ENCODE assay signal across 17 cellular contexts in genomic region chr7:132464740-132465139, GRCh38.
DNase-seq lines count a peak whose midpoint lies in the region; ATAC-seq lines count a peak whose summit lies in the region.
"Had no signal": no experiment of that assay in that cellular context is flagged by ENCODE, and none has a peak within 500 bp of the region (broad histone marks: within the 10 kb centered on the region; RNA-seq: fewer than 3 reads in every experiment).

No MANE protein-coding gene starts in this region.

- no peak overlapping the region for H3K27ac Mint-ChIP-seq in activated T-helper 1 cell treated with anti-CD3 and anti-CD28 coated beads, Interleukin-12 subunit alpha, Interleukin-12 subunit beta, Interleukin-2, Interleukin-4 antibody, amounts not matched to agents 30 ng/mL and 10 ng/mL and 1 ng/mL, durations not matched to agents 14 hours and 24 hours and 36 hours
- H3K27ac Mint-ChIP-seq: activated CD8-positive, alpha-beta T cell treated with anti-CD3 and anti-CD28 coated beads for 36 hours; B cell had no signal

- H3K9me3 ChIP-seq in trophoblast cell (ENCODE audit: insufficient read depth, low read depth, low read length): no peaks in the 10 kb centered on the region
- H3K9me3 ChIP-seq: tibial nerve had no signal

- intact Hi-C loops in activated T-helper 1 cell treated with anti-CD3 and anti-CD28 coated beads, Interleukin-12 subunit alpha, Interleukin-12 subunit beta, Interleukin-2, Interleukin-4 antibody, amounts not matched to agents 30 ng/mL and 10 ng/mL and 1 ng/mL, durations not matched to agents 14 hours and 24 hours and 36 hours (cut with micrococcal nuclease): no loop called here

- H3K27me3 Mint-ChIP-seq in activated T-helper 1 cell treated with anti-CD3 and anti-CD28 coated beads, Interleukin-12 subunit alpha, Interleukin-12 subunit beta, Interleukin-2, Interleukin-4 antibody, amounts not matched to agents 30 ng/mL and 10 ng/mL and 1 ng/mL, durations not matched to agents 14 hours and 24 hours and 36 hours (ENCODE audit: insufficient read depth): peaks cover 18% of the 10 kb centered on the region
- H3K27me3 Mint-ChIP-seq: activated CD8-positive, alpha-beta T cell treated with anti-CD3 and anti-CD28 coated beads for 36 hours had no signal

- H2AFZ ChIP-seq in trophoblast cell (ENCODE audit: insufficient read depth, low read length, poor library complexity): no peak overlapping the region
- H2AFZ ChIP-seq: parathyroid adenoma had no signal

- H3K18ac ChIP-seq in trophoblast cell (ENCODE audit: low read length): no peak overlapping the region

- H2BK5ac ChIP-seq in trophoblast cell (ENCODE audit: low read depth, low read length, poor library complexity): no peak overlapping the region

- H3K9me3 Mint-ChIP-seq in activated T-helper 1 cell treated with anti-CD3 and anti-CD28 coated beads, Interleukin-12 subunit alpha, Interleukin-12 subunit beta, Interleukin-2, Interleukin-4 antibody, amounts not matched to agents 30 ng/mL and 10 ng/mL and 1 ng/mL, durations not matched to agents 14 hours and 24 hours and 36 hours: no peaks in the 10 kb centered on the region
- H3K9me3 Mint-ChIP-seq: activated CD8-positive, alpha-beta T cell treated with anti-CD3 and anti-CD28 coated beads for 36 hours had no signal

- H2BK12ac ChIP-seq in trophoblast cell (ENCODE audit: low read length): no peak overlapping the region

- peak; percentile 52 for DNase-seq in EL
- peak; percentile 84 for DNase-seq in RPMI7951 (ENCODE audit: low read depth)
- DNase-seq in fibroblast of peridontal ligament (ENCODE audit: extremely low read depth): peak; percentile 23
- DNase-seq in trophoblast cell: peak; percentile 4 to 22
- DNase-seq in activated T-helper 1 cell treated with anti-CD3 and anti-CD28 coated beads, Interleukin-12 subunit alpha, Interleukin-12 subunit beta, Interleukin-2, Interleukin-4 antibody, amounts not matched to agents 30 ng/mL and 10 ng/mL and 1 ng/mL, durations not matched to agents 14 hours and 24 hours and 36 hours (ENCODE audit: low spot score): no peak
- no peak for DNase-seq in hypothalamus (lab: John Stamatoyannopoulos, UW)
- DNase-seq: activated CD8-positive, alpha-beta T cell treated with anti-CD3 and anti-CD28 coated beads for 36 hours; activated gamma-delta T cell; DND-41; IMR-90; NCI-H1092 had no signal

- no peaks in the 10 kb centered on the region for H3K79me2 ChIP-seq in trophoblast cell (ENCODE audit: control insufficient read depth, insufficient read depth, low read length, poor library complexity)
- H3K79me2 ChIP-seq: parathyroid adenoma had no signal

- no peak overlapping the region for H2BK120ac ChIP-seq in trophoblast cell (ENCODE audit: insufficient read depth, low read length, poor library complexity)

- H4K12ac ChIP-seq in trophoblast cell (ENCODE audit: low read depth, low read length): no peak overlapping the region

- H3K4me3 Mint-ChIP-seq in activated T-helper 1 cell treated with anti-CD3 and anti-CD28 coated beads, Interleukin-12 subunit alpha, Interleukin-12 subunit beta, Interleukin-2, Interleukin-4 antibody, amounts not matched to agents 30 ng/mL and 10 ng/mL and 1 ng/mL, durations not matched to agents 14 hours and 24 hours and 36 hours: no peak overlapping the region
- H3K4me3 Mint-ChIP-seq: activated CD8-positive, alpha-beta T cell treated with anti-CD3 and anti-CD28 coated beads for 36 hours; B cell had no signal

- no peak overlapping the region for H3K4ac ChIP-seq in trophoblast cell (ENCODE audit: low read depth, low read length)

- WGBS in trophoblast cell (ENCODE audit: extremely low coverage, insufficient coverage, insufficient read length): no CpG with 5 or more reads among the region's 4 CpGs

- no peaks in the 10 kb centered on the region for H3K36me3 ChIP-seq in trophoblast cell (ENCODE audit: control insufficient read depth in 1 of 2, insufficient read depth in 2 of 2, low read length in 2 of 2)
- H3K36me3 ChIP-seq: cardiac muscle cell, tibial nerve had no signal

- H3K27ac ChIP-seq in trophoblast cell (ENCODE audit: low read depth, low read length): no peak overlapping the region
- H3K27ac ChIP-seq: cardiac muscle cell, parathyroid adenoma, tibial nerve had no signal

- no peak overlapping the region for H3K14ac ChIP-seq in trophoblast cell (ENCODE audit: low read length)

- H3K23ac ChIP-seq in trophoblast cell (ENCODE audit: low read length): no peak overlapping the region

- no peak overlapping the region for H3K9ac ChIP-seq in trophoblast cell (ENCODE audit: low read length)
- H3K9ac ChIP-seq: parathyroid adenoma had no signal

- H2AK5ac ChIP-seq in trophoblast cell (ENCODE audit: low read length): no peak overlapping the region

- peaks cover 0 to 4% of the 10 kb centered on the region in 2 experiments for H3K4me1 ChIP-seq in trophoblast cell (ENCODE audit: control insufficient read depth in 1 of 2, insufficient read depth in 2 of 2, low read length in 2 of 2)
- H3K4me1 ChIP-seq: parathyroid adenoma, tibial nerve had no signal

- no peak overlapping the region for H4K8ac ChIP-seq in trophoblast cell (ENCODE audit: low read depth, low read length)

- H3K4me1 Mint-ChIP-seq in activated T-helper 1 cell treated with anti-CD3 and anti-CD28 coated beads, Interleukin-12 subunit alpha, Interleukin-12 subunit beta, Interleukin-2, Interleukin-4 antibody, amounts not matched to agents 30 ng/mL and 10 ng/mL and 1 ng/mL, durations not matched to agents 14 hours and 24 hours and 36 hours (ENCODE audit: low read depth): peaks cover 33% of the 10 kb centered on the region
- H3K4me1 Mint-ChIP-seq: B cell had no signal

- H3K4me3 ChIP-seq in trophoblast cell (ENCODE audit: low read depth, low read length): no peak overlapping the region
- H3K4me3 ChIP-seq: cardiac muscle cell, tibial nerve had no signal

- no peak overlapping the region for H3K4me2 ChIP-seq in trophoblast cell (ENCODE audit: low read length)

- no peaks in the 10 kb centered on the region for H3K27me3 ChIP-seq in trophoblast cell (ENCODE audit: insufficient read depth, low read length)
- H3K27me3 ChIP-seq: cardiac muscle cell, tibial nerve had no signal

- no peak overlapping the region for H4K91ac ChIP-seq in trophoblast cell (ENCODE audit: low read depth, low read length)

- H3K36me3 Mint-ChIP-seq in activated T-helper 1 cell treated with anti-CD3 and anti-CD28 coated beads, Interleukin-12 subunit alpha, Interleukin-12 subunit beta, Interleukin-2, Interleukin-4 antibody, amounts not matched to agents 30 ng/mL and 10 ng/mL and 1 ng/mL, durations not matched to agents 14 hours and 24 hours and 36 hours (ENCODE audit: low read depth): no peaks in the 10 kb centered on the region

- no peaks in the 10 kb centered on the region for H3K79me1 ChIP-seq in trophoblast cell (ENCODE audit: low read length)

- ATAC-seq in HG03097 (IDR thresholded peaks at IDR 0.05; ENCODE audit: low FRiP score, unreplicated experiment): no peak
- no peak for ATAC-seq in GM21529 (IDR thresholded peaks at IDR 0.05; ENCODE audit: unreplicated experiment)
- ATAC-seq: activated CD8-positive, alpha-beta T cell treated with anti-CD3 and anti-CD28 coated beads for 36 hours had no signal

Comparison
In these comparisons a context has a peak if more than half of its experiments do, and no peak if none do; other contexts are left out.
1. DNase-seq: peak in EL (single experiment), RPMI7951 (single experiment), fibroblast of peridontal ligament (single experiment) and trophoblast cell (2 of 2); none in activated T-helper 1 cell treated with anti-CD3 and anti-CD28 coated beads, Interleukin-12 subunit alpha, Interleukin-12 subunit beta, Interleukin-2, Interleukin-4 antibody, amounts not matched to agents 30 ng/mL and 10 ng/mL and 1 ng/mL, durations not matched to agents 14 hours and 24 hours and 36 hours (single experiment) and hypothalamus (0 of 51).